Comparison of ENCODE assay signal across 8 cellular contexts in genomic region chr5:95959051-95959963, GRCh38. TPM values are rescaled to one million over a fixed set of nuclear protein-coding genes. Genes with fewer than 3 reads are reported as not detected.
DNase-seq lines count a peak whose midpoint lies in the region; ATAC-seq and TF ChIP-seq lines count a peak whose summit lies in the region.

No MANE protein-coding gene starts in this region.

- H3K4me3 Mint-ChIP-seq in progenitor cell of endocrine pancreas (ENCODE audit: low read depth) = peak overlapping the region; percentile 95

- H3K27ac ChIP-seq in RWPE2 (ENCODE audit: poor library complexity, severe bottlenecking) = peak overlapping the region; percentile 84

- DNase-seq in RWPE2 (ENCODE audit: low spot score) (no peak), fibroblast of villous mesenchyme (ENCODE audit: low read depth) (peak; percentile 68), progenitor cell of endocrine pancreas (ENCODE audit: low spot score, unreplicated experiment) (no peak), AG20443 (ENCODE audit: low spot score) (no peak), amniotic stem cell (lab: John Stamatoyannopoulos, UW) (no peak), NCI-H510A treated with DMSO at 0.1 percent for 48 hours (lab: John Stamatoyannopoulos, UW) (no peak)

- peaks cover 68% of the 10 kb centered on the region for H3K4me1 Mint-ChIP-seq in progenitor cell of endocrine pancreas (ENCODE audit: low read depth)

- peaks cover 61% of the 10 kb centered on the region for H3K36me3 ChIP-seq in RWPE2 (ENCODE audit: low read depth)

- peaks cover 59% of the 10 kb centered on the region for H3K4me1 ChIP-seq in RWPE2 (ENCODE audit: insufficient read depth, poor library complexity, severe bottlenecking)

- H3K27me3 Mint-ChIP-seq in progenitor cell of endocrine pancreas = no peaks in the 10 kb centered on the region

- H3K4me3 ChIP-seq in GM08714 (ENCODE audit: low read length) = peak overlapping the region; percentile 98
- peak overlapping the region; percentile 89 for H3K4me3 ChIP-seq in RWPE2 (ENCODE audit: severe bottlenecking)
- H3K4me3 ChIP-seq in fibroblast of villous mesenchyme (ENCODE audit: low read depth, low read length) = peak overlapping the region; percentile 93

- H3K9me3 Mint-ChIP-seq in progenitor cell of endocrine pancreas (ENCODE audit: low read depth) = no peaks in the 10 kb centered on the region

- H3K36me3 Mint-ChIP-seq in progenitor cell of endocrine pancreas (ENCODE audit: insufficient read depth) = peaks cover 11% of the 10 kb centered on the region

- peak overlapping the region; percentile 94 for H3K27ac Mint-ChIP-seq in progenitor cell of endocrine pancreas

- no peaks in the 10 kb centered on the region for H3K9me3 ChIP-seq in RWPE2 (ENCODE audit: severe bottlenecking)

- H3K27me3 ChIP-seq in RWPE2 (ENCODE audit: insufficient read depth, poor library complexity, severe bottlenecking) = no peaks in the 10 kb centered on the region

- no peak; the same call in 2 of the 3 replicates for ATAC-seq in RWPE2 (ENCODE audit: low read depth)
- no peak for ATAC-seq in activated CD4-positive, CD25-positive, alpha-beta regulatory T cell treated with anti-CD3 and anti-CD28 coated beads, Interleukin-2, amount 50 U/mL, for 24 hours

- TF ChIP-seq CTCF in RWPE2 (IDR thresholded peaks at IDR 0.05; ENCODE audit: poor library complexity, severe bottlenecking) (no peak), fibroblast of villous mesenchyme (IDR thresholded peaks at IDR 0.05; ENCODE audit: insufficient read depth, low read depth, low read length) (no peak), progenitor cell of endocrine pancreas (IDR thresholded peaks at IDR 0.05; ENCODE audit: unreplicated experiment) (peak; percentile 9)

RNA-seq across cellular contexts. Expression of gene ELL2, which starts 2.3 kb away (rescaled TPM):
- total RNA-seq in fibroblast of villous mesenchyme (136 and 302 TPM in 2 replicates), progenitor cell of endocrine pancreas (124 and 145 TPM in 2 replicates)
